ENCODE assay signal across 26 cellular contexts in genomic region chr3:67774676-67775075, GRCh38.
DNase-seq lines count a peak whose midpoint lies in the region; ATAC-seq, FAIRE-seq and TF ChIP-seq lines count a peak whose summit lies in the region.
"Had no signal": no experiment of that assay in that cellular context is flagged by ENCODE, and none has a peak within 500 bp of the region (broad histone marks: within the 10 kb centered on the region; RNA-seq: fewer than 3 reads in every experiment).

No MANE protein-coding gene starts in this region.

- H3F3A ChIP-seq in SK-N-SH (replicated peaks; ENCODE audit: insufficient read depth), result no peaks in the 10 kb centered on the region

- DNase-seq in HepG2 (ENCODE audit: low spot score), result no peak
- DNase-seq in right lobe of liver, result no peak
- peak; percentile 58 for DNase-seq in NCI-H510A treated with DMSO at 0.1 percent for 48 hours (lab: John Stamatoyannopoulos, UW)
- peak; percentile 47 for DNase-seq in endodermal cell
- no peak for DNase-seq in upper lobe of right lung
- DNase-seq in SK-N-SH, result no peak
- DNase-seq in NCI-H1092 (lab: John Stamatoyannopoulos, UW), result no peak
- DNase-seq: C1 segment of cervical spinal cord; CD4-positive, alpha-beta memory T cell; COR-L47; DMS79; Kasumi-1; NCI-H1105; NCI-H1436 treated with DMSO at 0.1 percent for 48 hours; NCI-H187 treated with DMSO at 0.1 percent for 48 hours; NCI-H226; NCI-H524; NCI-H82; NK-92 treated with Interleukin-12 subunit alpha and Interleukin-12 subunit beta, amount 100 ng/mL, for 24 hours; Right ventricle myocardium superior; RPMI8226 had no signal

- POLR2A ChIA-PET in HepG2 (lab: Yijun Ruan, JAX), result no interaction called here
- POLR2A ChIA-PET in SK-N-SH (lab: Yijun Ruan, JAX), result no interaction called here

- no peaks in the 10 kb centered on the region for H3K36me3 ChIP-seq in HepG2 (replicated peaks in 1 of 2; ENCODE audit: control insufficient read depth in 1 of 2, insufficient read depth in 2 of 2, low read length in 2 of 2)
- H3K36me3 ChIP-seq in right lobe of liver, result no peaks in the 10 kb centered on the region
- no peaks in the 10 kb centered on the region for H3K36me3 ChIP-seq in endodermal cell (ENCODE audit: control insufficient read depth, insufficient read depth, low read length)
- H3K36me3 ChIP-seq in upper lobe of right lung, result no peaks in the 10 kb centered on the region
- no peaks in the 10 kb centered on the region for H3K36me3 ChIP-seq in SK-N-SH (replicated peaks in 1 of 2; ENCODE audit: control insufficient read depth in 1 of 2, insufficient read depth in 2 of 2, low read length in 1 of 2)
- H3K36me3 ChIP-seq: SJSA1 had no signal

- no peak for FAIRE-seq in HepG2 (lab: Jason Lieb, UNC)
- FAIRE-seq: GM12892, H54, K562 had no signal

- H3K27ac Mint-ChIP-seq in endodermal cell, result no peak overlapping the region

- intact Hi-C loops in HepG2 (cut with micrococcal nuclease; ENCODE audit: unreplicated experiment) (no loop called here), right lobe of liver (cut with DNase I) (no loop called here), upper lobe of right lung (cut with DNase I) (no loop called here)

- no peaks in the 10 kb centered on the region for H3K79me2 ChIP-seq in HepG2 (ENCODE audit: insufficient read depth, low read length)
- H3K79me2 ChIP-seq in SK-N-SH (ENCODE audit: insufficient read depth), result no peaks in the 10 kb centered on the region

- H3K27me3 ChIP-seq in HepG2 (ENCODE audit: control insufficient read depth in 1 of 2, insufficient read depth in 2 of 2, low read length in 2 of 2) (no peaks in the 10 kb centered on the region), right lobe of liver (no peaks in the 10 kb centered on the region), endodermal cell (ENCODE audit: control insufficient read depth, insufficient read depth, low read length, poor library complexity, severe bottlenecking) (no peaks in the 10 kb centered on the region), upper lobe of right lung (no peaks in the 10 kb centered on the region), SK-N-SH (ENCODE audit: insufficient read depth) (no peaks in the 10 kb centered on the region)
- H3K27me3 ChIP-seq: SJSA1 had no signal

- H3K36me3 Mint-ChIP-seq in endodermal cell (ENCODE audit: low read depth), result no peaks in the 10 kb centered on the region

- no peak overlapping the region for H3K27ac ChIP-seq in HepG2 (ENCODE audit: extremely low read length, insufficient read depth, low read length)
- H3K27ac ChIP-seq in right lobe of liver, result no peak overlapping the region
- H3K27ac ChIP-seq in endodermal cell (ENCODE audit: low read depth, low read length), result no peak overlapping the region
- no peak overlapping the region for H3K27ac ChIP-seq in upper lobe of right lung
- H3K27ac ChIP-seq in SK-N-SH (ENCODE audit: low read depth in 2 of 2, low read length in 1 of 2), result no peak overlapping the region
- H3K27ac ChIP-seq: SJSA1 had no signal

- no peak for TF ChIP-seq POLR2A in HepG2 (IDR thresholded peaks at IDR 0.05; ENCODE audit: insufficient read depth in 1 of 2, low read depth in 2 of 2, low read length in 2 of 2)
- TF ChIP-seq POLR2A in right lobe of liver (IDR thresholded peaks at IDR 0.05), result no peak

- H4K20me1 ChIP-seq in HepG2 (ENCODE audit: insufficient read depth, low read length), result no peaks in the 10 kb centered on the region
- H4K20me1 ChIP-seq in SK-N-SH (ENCODE audit: insufficient read depth), result no peaks in the 10 kb centered on the region

- H3K4me2 ChIP-seq in HepG2 (ENCODE audit: low read depth, low read length), result peak overlapping the region; percentile 47; the same call in 1 of the 2 replicates
- no peak overlapping the region for H3K4me2 ChIP-seq in SK-N-SH

- H2AFZ ChIP-seq in HepG2 (ENCODE audit: low read length), result no peak overlapping the region
- H2AFZ ChIP-seq in SK-N-SH (ENCODE audit: low read depth), result no peak overlapping the region

- H3K4me3 ChIP-seq in HepG2 (replicated peaks in 1 of 3; ENCODE audit: insufficient read depth in 1 of 3, low read depth in 2 of 3, low read length in 3 of 3), result no peak overlapping the region
- no peak overlapping the region for H3K4me3 ChIP-seq in right lobe of liver
- H3K4me3 ChIP-seq in endodermal cell (ENCODE audit: low read length), result no peak overlapping the region
- no peak overlapping the region for H3K4me3 ChIP-seq in upper lobe of right lung
- no peak overlapping the region for H3K4me3 ChIP-seq in SK-N-SH (ENCODE audit: low read depth in 2 of 2, low read length in 1 of 2)
- H3K4me3 ChIP-seq: K562, SJSA1 had no signal

- H3K9me2 ChIP-seq in SK-N-SH, result no peaks in the 10 kb centered on the region

- in situ Hi-C loops in HepG2 (cut with HindIII; ENCODE audit: extremely low pct_ligation_motif_present, low pct_unique_long_range_greater_than_20kb), result loop anchor here (25.0 kb wide), 2 partner anchors 187 to 662 kb away; no protein-coding TSS in a partner anchor

- H3K9ac ChIP-seq in HepG2 (ENCODE audit: insufficient read depth, low read depth, low read length), result no peak overlapping the region
- no peak overlapping the region for H3K9ac ChIP-seq in endodermal cell (ENCODE audit: extremely low read depth, low read length, poor library complexity, severe bottlenecking)
- no peak overlapping the region for H3K9ac ChIP-seq in SK-N-SH

- H3K27me3 Mint-ChIP-seq in endodermal cell (ENCODE audit: insufficient read depth), result peaks cover 12% of the 10 kb centered on the region
- H3K27me3 Mint-ChIP-seq: CD4-positive, alpha-beta memory T cell had no signal

- no peaks in the 10 kb centered on the region for H3K4me1 Mint-ChIP-seq in endodermal cell
- H3K4me1 Mint-ChIP-seq: CD4-positive, alpha-beta memory T cell had no signal

- H3K4me3 Mint-ChIP-seq in endodermal cell, result no peak overlapping the region
- H3K4me3 Mint-ChIP-seq: CD4-positive, alpha-beta memory T cell had no signal

- TF ChIP-seq CTCF in HepG2 (CRISPR knock-in tag; IDR thresholded peaks at IDR 0.05), result peak; percentile 32
- no peak for TF ChIP-seq CTCF in right lobe of liver (IDR thresholded peaks at IDR 0.05)
- TF ChIP-seq CTCF in endodermal cell (conservative IDR thresholded peaks at IDR 0.05), result no peak
- no peak for TF ChIP-seq CTCF in upper lobe of right lung (IDR thresholded peaks at IDR 0.05)
- TF ChIP-seq CTCF in SK-N-SH (IDR thresholded peaks at IDR 0.05), result no peak

- peaks cover 18% of the 10 kb centered on the region for H3K9me3 Mint-ChIP-seq in endodermal cell

- WGBS in HepG2 (ENCODE audit: low lambda C conversion rate), result 38% methylated on average over 2 of the region's 7 CpGs
- 87% methylated on average over 4 of the region's 7 CpGs for WGBS in right lobe of liver (ENCODE audit: insufficient coverage, low coverage, low lambda C conversion rate, missing lambda C conversion rate)
- 87 to 91% methylated on average over 7 of the region's 7 CpGs for WGBS in endodermal cell (ENCODE audit: insufficient coverage in 1 of 2, insufficient read length in 1 of 2), 2 experiments
- 83% methylated on average over 4 of the region's 7 CpGs for WGBS in SK-N-SH (ENCODE audit: low lambda C conversion rate)

- peak; percentile 64 for ATAC-seq in HepG2
- ATAC-seq in right lobe of liver, result no peak
- ATAC-seq in upper lobe of right lung, result peak; percentile 64
- no peak for ATAC-seq in HG03378 (IDR thresholded peaks at IDR 0.05; ENCODE audit: unreplicated experiment)
- ATAC-seq: K562 had no signal

- BruUV-seq in HepG2 (replicated peaks; lab: Mats Ljungman, UMichigan), result no TSS peak

- TF ChIP-seq RAD21 in HepG2 (CRISPR knock-in tag; IDR thresholded peaks at IDR 0.05), result no peak
- no peak for TF ChIP-seq RAD21 in SK-N-SH (IDR thresholded peaks at IDR 0.05; ENCODE audit: low read length)

- TF ChIP-seq EP300 in HepG2 (IDR thresholded peaks at IDR 0.05; ENCODE audit: low read depth in 2 of 2, low read length in 2 of 2), result no peak
- no peak for TF ChIP-seq EP300 in HepG2 (CRISPR knock-in tag; IDR thresholded peaks at IDR 0.05; ENCODE audit: borderline replicate concordance)
- TF ChIP-seq EP300 in SK-N-SH (IDR thresholded peaks at IDR 0.05; ENCODE audit: borderline replicate concordance in 1 of 2, low read depth in 1 of 2, low read length in 1 of 2), result no peak

- CTCF ChIA-PET in HepG2 (lab: Yijun Ruan, JAX; ENCODE audit: low intra/inter-chr PET ratio, low total read pairs) (no interaction called here), SK-N-SH (lab: Yijun Ruan, JAX) (interaction anchor here (3.5 kb wide), 1 partner anchor 15 kb away, joined by 12 read pairs; no protein-coding TSS in a partner anchor)

- no peaks in the 10 kb centered on the region for H3K9me3 ChIP-seq in HepG2 (ENCODE audit: low read length)
- H3K9me3 ChIP-seq in right lobe of liver, result no peaks in the 10 kb centered on the region
- no peaks in the 10 kb centered on the region for H3K9me3 ChIP-seq in endodermal cell (ENCODE audit: control insufficient read depth, low read length)
- no peaks in the 10 kb centered on the region for H3K9me3 ChIP-seq in upper lobe of right lung
- H3K9me3 ChIP-seq in SK-N-SH, result no peaks in the 10 kb centered on the region
- H3K9me3 ChIP-seq: SJSA1 had no signal

- H3K4me1 ChIP-seq in HepG2 (ENCODE audit: insufficient read depth, low read length), result no peaks in the 10 kb centered on the region
- no peaks in the 10 kb centered on the region for H3K4me1 ChIP-seq in right lobe of liver
- no peaks in the 10 kb centered on the region for H3K4me1 ChIP-seq in endodermal cell (ENCODE audit: control insufficient read depth, insufficient read depth, low read length)
- no peaks in the 10 kb centered on the region for H3K4me1 ChIP-seq in upper lobe of right lung
- no peaks in the 10 kb centered on the region for H3K4me1 ChIP-seq in SK-N-SH (ENCODE audit: control insufficient read depth in 1 of 2, insufficient read depth in 2 of 2, low read depth in 1 of 2, low read length in 1 of 2)
- H3K4me1 ChIP-seq: SJSA1 had no signal

TF ChIP-seq in HepG2, 621 proteins besides CTCF, POLR2A, EP300 and RAD21:
- TF ChIP-seq BHLHE40 (IDR thresholded peaks at IDR 0.05; ENCODE audit: low read length) (0 out of 2 replicates have a peak, but pooled peaks have one; percentile 18), SALL1 (CRISPR knock-in tag; IDR thresholded peaks at IDR 0.05) (no peak), ZNF263 (CRISPR knock-in tag; IDR thresholded peaks at IDR 0.05) (peak; percentile 81)

TF ChIP-seq in SK-N-SH, 30 proteins besides CTCF, POLR2A, EP300 and RAD21 (continues in another document):
- TF ChIP-seq ZBTB33 (IDR thresholded peaks at IDR 0.05; ENCODE audit: borderline replicate concordance, low read depth) (no peak), SMC3 (IDR thresholded peaks at IDR 0.05; ENCODE audit: low read depth, low read length) (no peak)

Comparison
In these comparisons a context has a peak if more than half of its experiments do, and no peak if none do; other contexts are left out.
1. ATAC-seq: peak in HepG2 (single experiment) and upper lobe of right lung (single experiment); none in right lobe of liver (0 of 4) and HG03378 (single experiment).
2. DNase-seq: peak in NCI-H510A treated with DMSO at 0.1 percent for 48 hours (single experiment) and endodermal cell (single experiment); none in HepG2 (single experiment), right lobe of liver (0 of 3), upper lobe of right lung (single experiment), SK-N-SH (single experiment) and NCI-H1092 (single experiment).
3. Of the 25 proteins assayed by ChIP-seq in both HepG2 and SK-N-SH: peak only in HepG2: CTCF; only in SK-N-SH: none; in both: none; in neither: 24.